In the genomic region with DNA sequence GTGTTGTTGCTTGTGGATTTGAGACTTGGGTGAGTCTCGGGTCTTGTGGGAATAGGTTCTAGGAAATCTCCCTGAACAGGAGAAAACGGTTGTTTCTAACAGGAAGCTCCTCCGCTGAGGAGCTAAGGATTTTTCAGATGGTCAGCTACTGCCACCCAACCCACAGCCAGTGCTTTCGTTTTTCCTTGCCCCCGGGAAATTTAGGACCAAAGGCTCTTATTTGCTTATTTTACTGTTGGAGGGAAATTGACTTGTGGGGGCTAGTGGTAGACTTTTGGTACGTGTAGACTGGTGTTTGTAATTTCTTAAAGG, we compare ENCODE assay signal across 8 cellular contexts. TPM values are rescaled to one million over a fixed set of nuclear protein-coding genes. Genes with fewer than 3 reads are reported as not detected.
DNase-seq lines count a peak whose midpoint lies in the region; ATAC-seq, FAIRE-seq and TF ChIP-seq lines count a peak whose summit lies in the region.

No MANE protein-coding gene starts in this region.

- H3K79me2 ChIP-seq in HepG2 (ENCODE audit: insufficient read depth, low read length) = peaks cover 20% of the 10 kb centered on the region

- FAIRE-seq in HepG2 (lab: Jason Lieb, UNC) = no peak

- DNase-seq in ACHN (peak; percentile 53), HT1080 (ENCODE audit: low read depth) (peak; percentile 63), HepG2 (ENCODE audit: low spot score) (no peak), testis (peak; percentile 38), COR-L47 (lab: John Stamatoyannopoulos, UW) (no peak)
- no peak for DNase-seq in central memory CD8-positive, alpha-beta T cell (ENCODE audit: low spot score in 2 of 2)

- CTCF ChIA-PET in HepG2 (lab: Yijun Ruan, JAX; ENCODE audit: low intra/inter-chr PET ratio, low total read pairs) = no interaction called here

- no peak overlapping the region for H3K27ac Mint-ChIP-seq in central memory CD8-positive, alpha-beta T cell (ENCODE audit: low read depth)

- H3K9me3 Mint-ChIP-seq in central memory CD8-positive, alpha-beta T cell = no peaks in the 10 kb centered on the region

- no peak for TF ChIP-seq POLR2A in HepG2 (IDR thresholded peaks at IDR 0.05; ENCODE audit: insufficient read depth in 1 of 2, low read depth in 2 of 2, low read length in 2 of 2)
- no peak for TF ChIP-seq POLR2A in testis (IDR thresholded peaks at IDR 0.05)

- peaks cover 10% of the 10 kb centered on the region for H3K4me1 Mint-ChIP-seq in central memory CD8-positive, alpha-beta T cell

- TF ChIP-seq CTCF in HepG2 (CRISPR knock-in tag; IDR thresholded peaks at IDR 0.05) = no peak
- no peak for TF ChIP-seq CTCF in testis (IDR thresholded peaks at IDR 0.05)

- POLR2A ChIA-PET in HepG2 (lab: Yijun Ruan, JAX) = interaction anchor here (0.6 to 1.1 kb wide), 2 partner anchors 11 to 345 kb away, joined by 3 to 4 read pairs; no protein-coding TSS in a partner anchor

- intact Hi-C loops in HepG2 (cut with micrococcal nuclease; ENCODE audit: unreplicated experiment) = loop anchor here (5.0 to 10.0 kb wide), 2 partner anchors 35 to 108 kb away; no protein-coding TSS in a partner anchor
- intact Hi-C loops in testis (cut with DNase I; ENCODE audit: low total_unique reads) = no loop called here

- no peak for ATAC-seq in central memory CD8-positive, alpha-beta T cell (replicated peaks; ENCODE audit: extremely low read depth, poor library complexity, severe bottlenecking)
- peak; percentile 5 for ATAC-seq in HepG2
- no peak for ATAC-seq in GM19463 (IDR thresholded peaks at IDR 0.05; ENCODE audit: unreplicated experiment)
- ATAC-seq in HG03342 (IDR thresholded peaks at IDR 0.05; ENCODE audit: unreplicated experiment) = no peak

- H3K4me1 ChIP-seq in HepG2 (ENCODE audit: insufficient read depth, low read length) (peaks cover 36% of the 10 kb centered on the region), testis (peaks cover 17% of the 10 kb centered on the region)

- TF ChIP-seq EP300 in HepG2 (IDR thresholded peaks at IDR 0.05; ENCODE audit: low read depth in 2 of 2, low read length in 2 of 2) (no peak), HepG2 (CRISPR knock-in tag; IDR thresholded peaks at IDR 0.05; ENCODE audit: borderline replicate concordance) (no peak)

- H3K9me3 ChIP-seq in HepG2 (ENCODE audit: low read length) (no peaks in the 10 kb centered on the region), testis (no peaks in the 10 kb centered on the region)

- TF ChIP-seq RAD21 in HepG2 (CRISPR knock-in tag; IDR thresholded peaks at IDR 0.05) = no peak

- no peaks in the 10 kb centered on the region for H3K27me3 ChIP-seq in HepG2 (ENCODE audit: control insufficient read depth in 1 of 2, insufficient read depth in 2 of 2, low read length in 2 of 2)
- H3K27me3 ChIP-seq in testis = no peaks in the 10 kb centered on the region

- H2AFZ ChIP-seq in HepG2 (ENCODE audit: low read length) = peak overlapping the region; percentile 52

- BruUV-seq in HepG2 (replicated peaks; lab: Mats Ljungman, UMichigan) = no TSS peak

- no peaks in the 10 kb centered on the region for H3K36me3 Mint-ChIP-seq in central memory CD8-positive, alpha-beta T cell (ENCODE audit: insufficient read depth)

- peak overlapping the region; percentile 78 for H3K27ac ChIP-seq in HepG2 (ENCODE audit: extremely low read length, insufficient read depth, low read length)
- H3K27ac ChIP-seq in testis = peak overlapping the region; percentile 88 to 96

- peaks cover 74% of the 10 kb centered on the region for H3K27me3 Mint-ChIP-seq in central memory CD8-positive, alpha-beta T cell

- peak overlapping the region; percentile 81 for H3K4me3 Mint-ChIP-seq in central memory CD8-positive, alpha-beta T cell

- H3K4me3 ChIP-seq in HepG2 (replicated peaks in 1 of 3; ENCODE audit: insufficient read depth in 1 of 3, low read depth in 2 of 3, low read length in 3 of 3) = peak overlapping the region; percentile 57 to 85 (median 82)
- H3K4me3 ChIP-seq in testis = peak overlapping the region; percentile 75 to 88

- H4K20me1 ChIP-seq in HepG2 (ENCODE audit: insufficient read depth, low read length) = no peaks in the 10 kb centered on the region

- peaks cover 0 to 2% of the 10 kb centered on the region in 2 experiments; a peak in 1 of 5 replicates for H3K36me3 ChIP-seq in HepG2 (replicated peaks in 1 of 2; ENCODE audit: control insufficient read depth in 1 of 2, insufficient read depth in 2 of 2, low read length in 2 of 2)
- no peaks in the 10 kb centered on the region for H3K36me3 ChIP-seq in testis (ENCODE audit: low read depth, missing control alignments)

- peak overlapping the region; percentile 74 for H3K9ac ChIP-seq in HepG2 (ENCODE audit: insufficient read depth, low read depth, low read length)

- in situ Hi-C loops in ACHN (cut with HindIII; ENCODE audit: low pct_ligation_motif_present, low pct_unique_long_range_greater_than_20kb, low sequenced_read_pairs) (no loop called here), HepG2 (cut with HindIII; ENCODE audit: extremely low pct_ligation_motif_present, low pct_unique_long_range_greater_than_20kb) (no loop called here)

- 0% methylated on average over 6 of the region's 6 CpGs for WGBS in HepG2 (ENCODE audit: low lambda C conversion rate)
- WGBS in testis, 2 donors = 0% methylated on average over 6 of the region's 6 CpGs

- H3K4me2 ChIP-seq in HepG2 (ENCODE audit: low read depth, low read length) = peak overlapping the region; percentile 71

TF ChIP-seq in HepG2, 621 proteins besides CTCF, POLR2A, EP300 and RAD21:
- TF ChIP-seq CAMTA2 (CRISPR knock-in tag; IDR thresholded peaks at IDR 0.05; ENCODE audit: borderline replicate concordance) (no peak), ZSCAN25 (CRISPR knock-in tag; IDR thresholded peaks at IDR 0.05) (0 out of 2 replicates have a peak, but pooled peaks have one; percentile 13)

RNA-seq across cellular contexts. Expression of a gene that starts 0.8 kb away (rescaled TPM):
- total RNA-seq in HT1080 (2014; rRNA removed; shearing (Covaris generic)) = 30.9 and 36.1 TPM in 2 replicates
- 33.0 and 33.4 TPM in 2 replicates for polyA plus RNA-seq in HT1080 (2015; cell fraction: cytosol; rRNA removed)
- polyA plus RNA-seq in HT1080 (2015; cell fraction: nucleus; rRNA removed) = 14.3 and 15.8 TPM in 2 replicates
- total RNA-seq in HepG2 (2016; rRNA removed; fragmentation: Illumina TruSeq; extraction: Trizol) = 33.5 and 45.2 TPM in 2 replicates
- total RNA-seq in HepG2 (2016; cell fraction: cytosol; rRNA removed; fragmentation: Illumina TruSeq; extraction: Trizol; ENCODE audit: low read depth) = 16.4 and 19.0 TPM in 2 replicates
- total RNA-seq in HepG2 (2016; cell fraction: insoluble cytoplasmic fraction; rRNA removed; fragmentation: Illumina TruSeq; extraction: Trizol) = 30.7 and 44.2 TPM in 2 replicates
- 32.9 and 37.7 TPM in 2 replicates for total RNA-seq in HepG2 (2016; cell fraction: membrane; rRNA removed; fragmentation: Illumina TruSeq; extraction: Trizol)
- 21.0 and 21.2 TPM in 2 replicates for total RNA-seq in HepG2 (2016; cell fraction: nucleus; rRNA removed; fragmentation: Illumina TruSeq; extraction: Trizol)
- 12.4 and 14.3 TPM in 2 replicates for polyA plus RNA-seq in HepG2 (2011; rRNA removed)
- polyA plus RNA-seq in HepG2 (2011; cell fraction: cytosol; rRNA removed) = 5.2 and 13.9 TPM in 2 replicates
- 2.0 and 3.0 TPM in 2 replicates for polyA plus RNA-seq in HepG2 (2011; cell fraction: nucleus; rRNA removed)
- 16.0 and 16.6 TPM in 2 replicates for polyA plus RNA-seq in HepG2 (2012)
- 16.8 and 18.1 TPM in 2 replicates for polyA plus RNA-seq in HepG2 (2016; cell fraction: cytosol; fragmentation: Illumina TruSeq; extraction: Trizol; ENCODE audit: low read depth)
- polyA plus RNA-seq in HepG2 (2016; cell fraction: insoluble cytoplasmic fraction; fragmentation: Illumina TruSeq; extraction: Trizol; ENCODE audit: low read depth) = 47.7 and 53.6 TPM in 2 replicates
- polyA plus RNA-seq in HepG2 (2016; cell fraction: membrane; fragmentation: Illumina TruSeq; extraction: Trizol; ENCODE audit: low read depth) = 26.3 and 33.3 TPM in 2 replicates
- 19.2 and 21.5 TPM in 2 replicates for polyA plus RNA-seq in HepG2 (2016; cell fraction: nucleus; fragmentation: Illumina TruSeq; extraction: Trizol; ENCODE audit: insufficient read depth, low read depth)
- 1.0 and 3.0 TPM in 2 replicates for polyA minus RNA-seq in HepG2 (2011; rRNA and poly(A)+ RNA removed; ENCODE audit: low replicate concordance)
- polyA minus RNA-seq in HepG2 (2011; cell fraction: cytosol; rRNA and poly(A)+ RNA removed) = 8.4 and 14.5 TPM in 2 replicates
- 29.9 and 32.3 TPM in 2 replicates for polyA minus RNA-seq in HepG2 (2011; cell fraction: nucleus; rRNA and poly(A)+ RNA removed)
- total RNA-seq in testis = 10 to 100 TPM; 32.0 to 36.2 TPM
- 29.7 TPM for polyA plus RNA-seq in testis (ENCODE audit: insufficient read depth, low read depth, low replicate concordance)

Comparison
In these comparisons a context has a peak if more than half of its experiments do, and no peak if none do; other contexts are left out.
1. DNase-seq: peak in ACHN (single experiment), HT1080 (single experiment) and testis (single experiment); none in central memory CD8-positive, alpha-beta T cell (0 of 2), HepG2 (single experiment) and COR-L47 (single experiment).